Comparison of ENCODE assay signal across 25 cellular contexts in the genomic region with DNA sequence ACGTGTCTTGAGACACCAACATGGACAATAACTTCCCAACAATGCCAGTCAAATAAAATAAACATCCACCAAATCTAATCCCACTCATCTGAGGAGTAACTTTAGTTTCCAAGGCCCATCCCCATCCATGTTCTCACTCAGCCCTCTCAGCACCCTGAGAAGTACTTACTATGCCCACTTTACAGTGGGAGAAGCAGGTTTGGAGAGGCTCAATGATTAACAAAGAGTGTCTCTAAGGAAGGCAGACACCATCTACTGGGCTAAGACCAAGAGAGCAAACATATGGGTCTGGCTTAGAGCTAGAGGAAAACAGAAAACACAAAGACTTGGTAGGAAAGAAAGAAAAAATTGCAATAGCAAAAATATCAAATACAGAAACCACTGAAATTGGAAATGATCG. TPM values are rescaled to one million over a fixed set of nuclear protein-coding genes. Genes with fewer than 3 reads are reported as not detected.
DNase-seq lines count a peak whose midpoint lies in the region; ATAC-seq and TF ChIP-seq lines count a peak whose summit lies in the region.
"Had no signal": no experiment of that assay in that cellular context is flagged by ENCODE, and none has a peak within 500 bp of the region (broad histone marks: within the 10 kb centered on the region; RNA-seq: fewer than 3 reads in every experiment).

No MANE protein-coding gene starts in this region.

- H3K27ac Mint-ChIP-seq in stimulated activated naive CD8-positive, alpha-beta T cell treated with anti-CD3 and anti-CD28 coated beads, Interleukin-15, Interleukin-2, amounts not matched to agents 100 ng/mL and 50 ng/mL, for 24 hours, result peak overlapping the region; percentile 42
- H3K27ac Mint-ChIP-seq in brain (peak overlapping the region in 4 of 5 experiments; percentile 38 to 75 (median 52)), mesothelial cell of epicardium (peak overlapping the region; percentile 11)
- no peak overlapping the region for H3K27ac Mint-ChIP-seq in activated T-helper 1 cell treated with anti-CD3 and anti-CD28 coated beads, Interleukin-12 subunit alpha, Interleukin-12 subunit beta, Interleukin-2, Interleukin-4 antibody, amounts not matched to agents 30 ng/mL and 10 ng/mL and 1 ng/mL, durations not matched to agents 14 hours and 24 hours and 36 hours
- H3K27ac Mint-ChIP-seq: effector memory CD8-positive, alpha-beta T cell had no signal

- H3K4me3 Mint-ChIP-seq in stimulated activated naive CD8-positive, alpha-beta T cell treated with anti-CD3 and anti-CD28 coated beads, Interleukin-15, Interleukin-2, amounts not matched to agents 100 ng/mL and 50 ng/mL, for 24 hours, result no peak overlapping the region
- H3K4me3 Mint-ChIP-seq in brain (peak overlapping the region in 1 of 5 experiments; percentile 11), mesothelial cell of epicardium (no peak overlapping the region)
- no peak overlapping the region for H3K4me3 Mint-ChIP-seq in activated T-helper 1 cell treated with anti-CD3 and anti-CD28 coated beads, Interleukin-12 subunit alpha, Interleukin-12 subunit beta, Interleukin-2, Interleukin-4 antibody, amounts not matched to agents 30 ng/mL and 10 ng/mL and 1 ng/mL, durations not matched to agents 14 hours and 24 hours and 36 hours
- H3K4me3 Mint-ChIP-seq: activated naive CD4-positive, alpha-beta T cell treated with anti-CD3 and anti-CD28 coated beads, Interleukin-2, amount 50 U/mL, for 24 hours; activated T-cell treated with anti-CD3 and anti-CD28 coated beads, Interleukin-2, amount 50 U/mL, for 4 hours; CD14-positive monocyte; effector memory CD8-positive, alpha-beta T cell; naive B cell had no signal

- TF ChIP-seq CTCF in brain (conservative IDR thresholded peaks at IDR 0.05) (no peak), mesothelial cell of epicardium (IDR thresholded peaks at IDR 0.05; ENCODE audit: unreplicated experiment) (no peak)

- H3K36me3 Mint-ChIP-seq in stimulated activated naive CD8-positive, alpha-beta T cell treated with anti-CD3 and anti-CD28 coated beads, Interleukin-15, Interleukin-2, amounts not matched to agents 100 ng/mL and 50 ng/mL, for 24 hours (ENCODE audit: low read depth), result peaks cover 61% of the 10 kb centered on the region
- H3K36me3 Mint-ChIP-seq in brain, result peaks cover 94% of the 10 kb centered on the region
- peaks cover 39% of the 10 kb centered on the region for H3K36me3 Mint-ChIP-seq in mesothelial cell of epicardium
- H3K36me3 Mint-ChIP-seq in activated T-helper 1 cell treated with anti-CD3 and anti-CD28 coated beads, Interleukin-12 subunit alpha, Interleukin-12 subunit beta, Interleukin-2, Interleukin-4 antibody, amounts not matched to agents 30 ng/mL and 10 ng/mL and 1 ng/mL, durations not matched to agents 14 hours and 24 hours and 36 hours (ENCODE audit: low read depth), result peaks cover 37% of the 10 kb centered on the region

- no peaks in the 10 kb centered on the region for H3K27me3 Mint-ChIP-seq in stimulated activated naive CD8-positive, alpha-beta T cell treated with anti-CD3 and anti-CD28 coated beads, Interleukin-15, Interleukin-2, amounts not matched to agents 100 ng/mL and 50 ng/mL, for 24 hours
- H3K27me3 Mint-ChIP-seq in brain, result no peaks in the 10 kb centered on the region
- H3K27me3 Mint-ChIP-seq in mesothelial cell of epicardium (ENCODE audit: low read depth), result no peaks in the 10 kb centered on the region
- H3K27me3 Mint-ChIP-seq in activated T-helper 1 cell treated with anti-CD3 and anti-CD28 coated beads, Interleukin-12 subunit alpha, Interleukin-12 subunit beta, Interleukin-2, Interleukin-4 antibody, amounts not matched to agents 30 ng/mL and 10 ng/mL and 1 ng/mL, durations not matched to agents 14 hours and 24 hours and 36 hours (ENCODE audit: insufficient read depth), result no peaks in the 10 kb centered on the region
- H3K27me3 Mint-ChIP-seq: activated naive CD4-positive, alpha-beta T cell treated with anti-CD3 and anti-CD28 coated beads, Interleukin-2, amount 50 U/mL, for 24 hours; effector memory CD8-positive, alpha-beta T cell; naive B cell had no signal

- no peak for ATAC-seq in stimulated activated naive CD8-positive, alpha-beta T cell treated with anti-CD3 and anti-CD28 coated beads, Interleukin-15, Interleukin-2, amounts not matched to agents 100 U/mL and 50 U/mL, for 24 hours
- ATAC-seq: activated T-cell treated with anti-CD3 and anti-CD28 coated beads, Interleukin-2, amount 50 U/mL, for 4 hours; effector memory CD8-positive, alpha-beta T cell; foreskin keratinocyte had no signal

- intact Hi-C loops in activated T-helper 1 cell treated with anti-CD3 and anti-CD28 coated beads, Interleukin-12 subunit alpha, Interleukin-12 subunit beta, Interleukin-2, Interleukin-4 antibody, amounts not matched to agents 30 ng/mL and 10 ng/mL and 1 ng/mL, durations not matched to agents 14 hours and 24 hours and 36 hours (cut with micrococcal nuclease), result no loop called here

- no peak for DNase-seq in stimulated activated naive CD8-positive, alpha-beta T cell treated with anti-CD3 and anti-CD28 coated beads, Interleukin-15, Interleukin-2, amounts not matched to agents 100 U/mL and 50 U/mL, for 24 hours
- DNase-seq in mesothelial cell of epicardium (ENCODE audit: low spot score in 2 of 2, unreplicated experiment in 2 of 2), result no peak
- no peak for DNase-seq in activated T-helper 1 cell treated with anti-CD3 and anti-CD28 coated beads, Interleukin-12 subunit alpha, Interleukin-12 subunit beta, Interleukin-2, Interleukin-4 antibody, amounts not matched to agents 30 ng/mL and 10 ng/mL and 1 ng/mL, durations not matched to agents 14 hours and 24 hours and 36 hours (ENCODE audit: low spot score)
- no peak for DNase-seq in NCI-H345 (lab: John Stamatoyannopoulos, UW)
- DNase-seq in activated CD8-positive, alpha-beta memory T cell treated with anti-CD3 and anti-CD28 coated beads for 24 hours, result no peak
- DNase-seq: activated T-cell treated with anti-CD3 and anti-CD28 coated beads, Interleukin-2, amount 50 U/mL, for 4 hours; anterior cingulate cortex; cortex of kidney; effector memory CD8-positive, alpha-beta T cell; foreskin keratinocyte; HCEC 1CT; kidney glomerular epithelial cell; naive B cell; NCI-H1092 treated with DMSO at 0.1 percent for 48 hours; NCI-H187; NCI-H526 treated with DMSO at 0.1 percent for 48 hours; small intestine; stimulated activated CD4-positive, alpha-beta T cell treated with anti-CD3 and anti-CD28 coated beads, Interleukin-1b, Interleukin-23, amount 100 ng/mL, for 48 hours; stimulated activated CD8-positive, alpha-beta memory T cell treated with anti-CD3 and anti-CD28 coated beads, Interleukin-4, amount 100 ng/mL, for 48 hours had no signal

- H3K9me3 Mint-ChIP-seq in stimulated activated naive CD8-positive, alpha-beta T cell treated with anti-CD3 and anti-CD28 coated beads, Interleukin-15, Interleukin-2, amounts not matched to agents 100 ng/mL and 50 ng/mL, for 24 hours, result no peaks in the 10 kb centered on the region
- H3K9me3 Mint-ChIP-seq in brain, result peaks cover 0 to 3% (median 2%) of the 10 kb centered on the region in 5 experiments
- peaks cover 3% of the 10 kb centered on the region for H3K9me3 Mint-ChIP-seq in mesothelial cell of epicardium
- H3K9me3 Mint-ChIP-seq in activated T-helper 1 cell treated with anti-CD3 and anti-CD28 coated beads, Interleukin-12 subunit alpha, Interleukin-12 subunit beta, Interleukin-2, Interleukin-4 antibody, amounts not matched to agents 30 ng/mL and 10 ng/mL and 1 ng/mL, durations not matched to agents 14 hours and 24 hours and 36 hours, result no peaks in the 10 kb centered on the region
- H3K9me3 Mint-ChIP-seq: activated naive CD4-positive, alpha-beta T cell treated with anti-CD3 and anti-CD28 coated beads, Interleukin-2, amount 50 U/mL, for 24 hours; activated T-cell treated with anti-CD3 and anti-CD28 coated beads, Interleukin-2, amount 50 U/mL, for 4 hours; effector memory CD8-positive, alpha-beta T cell; naive B cell had no signal

- H3K4me1 Mint-ChIP-seq in stimulated activated naive CD8-positive, alpha-beta T cell treated with anti-CD3 and anti-CD28 coated beads, Interleukin-15, Interleukin-2, amounts not matched to agents 100 ng/mL and 50 ng/mL, for 24 hours (ENCODE audit: low read depth), result peaks cover 41% of the 10 kb centered on the region
- H3K4me1 Mint-ChIP-seq in brain (peaks cover 35% of the 10 kb centered on the region), mesothelial cell of epicardium (peaks cover under 1% of the 10 kb centered on the region)
- peaks cover 4% of the 10 kb centered on the region for H3K4me1 Mint-ChIP-seq in activated T-helper 1 cell treated with anti-CD3 and anti-CD28 coated beads, Interleukin-12 subunit alpha, Interleukin-12 subunit beta, Interleukin-2, Interleukin-4 antibody, amounts not matched to agents 30 ng/mL and 10 ng/mL and 1 ng/mL, durations not matched to agents 14 hours and 24 hours and 36 hours (ENCODE audit: low read depth)

RNA-seq across cellular contexts. Expression of gene POLDIP3, which starts 11.3 kb away (rescaled TPM):
- 114 TPM for polyA plus RNA-seq in brain (ENCODE audit: insufficient read depth, low read depth, low replicate concordance)
- total RNA-seq in mesothelial cell of epicardium, result 86.9 to 89.3 TPM (median 87.2 TPM) in 3 replicates
- 77.9 and 87.2 TPM in 2 replicates for total RNA-seq in activated T-helper 1 cell treated with anti-CD3 and anti-CD28 coated beads, Interleukin-12 subunit alpha, Interleukin-12 subunit beta, Interleukin-2, Interleukin-4 antibody, amounts not matched to agents 30 ng/mL and 10 ng/mL and 1 ng/mL, durations not matched to agents 14 hours and 24 hours and 36 hours

RNA-seq across cellular contexts. Expression of gene ATP5MGL, which starts 37.0 kb away (rescaled TPM):
- polyA plus RNA-seq in brain (ENCODE audit: insufficient read depth, low read depth, low replicate concordance), result not detected
- 1.3 to 1.7 TPM (median 1.5 TPM) in 3 replicates for total RNA-seq in mesothelial cell of epicardium
- 0.49 TPM in 1 of 2 replicates, not detected in the other for total RNA-seq in activated T-helper 1 cell treated with anti-CD3 and anti-CD28 coated beads, Interleukin-12 subunit alpha, Interleukin-12 subunit beta, Interleukin-2, Interleukin-4 antibody, amounts not matched to agents 30 ng/mL and 10 ng/mL and 1 ng/mL, durations not matched to agents 14 hours and 24 hours and 36 hours
- total RNA-seq: esophagus muscularis mucosa had no signal
- polyA plus RNA-seq: foreskin keratinocyte, urinary bladder had no signal

RNA-seq across cellular contexts. Expression of gene CYB5R3, which starts 45.8 kb away (rescaled TPM):
- 278 TPM for polyA plus RNA-seq in brain (ENCODE audit: insufficient read depth, low read depth, low replicate concordance)
- total RNA-seq in mesothelial cell of epicardium, result 94.7 to 102 TPM (median 99.0 TPM) in 3 replicates
- total RNA-seq in activated T-helper 1 cell treated with anti-CD3 and anti-CD28 coated beads, Interleukin-12 subunit alpha, Interleukin-12 subunit beta, Interleukin-2, Interleukin-4 antibody, amounts not matched to agents 30 ng/mL and 10 ng/mL and 1 ng/mL, durations not matched to agents 14 hours and 24 hours and 36 hours, result 69.8 and 75.1 TPM in 2 replicates

RNA-seq across cellular contexts. Expression of gene SERHL2, which starts 49.7 kb away (rescaled TPM):
- 2.0 TPM for polyA plus RNA-seq in brain (ENCODE audit: insufficient read depth, low read depth, low replicate concordance)
- total RNA-seq in mesothelial cell of epicardium, result 2.5 to 3.0 TPM (median 2.6 TPM) in 3 replicates
- 1.4 and 2.1 TPM in 2 replicates for total RNA-seq in activated T-helper 1 cell treated with anti-CD3 and anti-CD28 coated beads, Interleukin-12 subunit alpha, Interleukin-12 subunit beta, Interleukin-2, Interleukin-4 antibody, amounts not matched to agents 30 ng/mL and 10 ng/mL and 1 ng/mL, durations not matched to agents 14 hours and 24 hours and 36 hours
